Comparison of ENCODE assay signal across 8 cellular contexts in genomic region chr1:235902638-235903542, GRCh38. TPM values are rescaled to one million over a fixed set of nuclear protein-coding genes. Genes with fewer than 3 reads are reported as not detected.
DNase-seq lines count a peak whose midpoint lies in the region; ATAC-seq, FAIRE-seq and TF ChIP-seq lines count a peak whose summit lies in the region.

No MANE protein-coding gene starts in this region.

- CTCF ChIA-PET in AG04449 (lab: Yijun Ruan, JAX) = interaction anchor here (0.6 to 1.3 kb wide), 4 partner anchors 9 to 389 kb away, joined by 3 to 5 read pairs (median 3); no protein-coding TSS in a partner anchor

- ATAC-seq in GM19395 (IDR thresholded peaks at IDR 0.05; ENCODE audit: unreplicated experiment) (no peak), GM19023 (IDR thresholded peaks at IDR 0.05; ENCODE audit: unreplicated experiment) (no peak)

- POLR2A ChIA-PET in AG04449 (lab: Yijun Ruan, JAX) = interaction anchor here (0.9 to 1.0 kb wide), 2 partner anchors 14 to 20 kb away, joined by 4 to 5 read pairs; no protein-coding TSS in a partner anchor

- no peaks in the 10 kb centered on the region for H3K36me3 ChIP-seq in kidney epithelial cell (ENCODE audit: control insufficient read depth, insufficient read depth, low read length)

- no peak for TF ChIP-seq CTCF in AG04449 (IDR thresholded peaks at IDR 0.05; ENCODE audit: insufficient read depth, low read length, missing control alignments)
- TF ChIP-seq CTCF in kidney epithelial cell (IDR thresholded peaks at IDR 0.05; ENCODE audit: insufficient read depth, low read length, poor library complexity, severe bottlenecking) = no peak

- peak overlapping the region; percentile 18; the same call in 1 of the 2 replicates for H3K4me3 ChIP-seq in AG04449 (ENCODE audit: low read depth, low read length)
- H3K4me3 ChIP-seq in kidney epithelial cell (ENCODE audit: low read depth, low read length) = no peak overlapping the region

- H3K27me3 ChIP-seq in kidney epithelial cell (ENCODE audit: control insufficient read depth, insufficient read depth, low read length) = no peaks in the 10 kb centered on the region

- peak; percentile 9 for FAIRE-seq in TTC549 (lab: Jason Lieb, UNC)

- DNase-seq in AG04449 (ENCODE audit: low read depth, low spot score) (no peak), HK-2 (ENCODE audit: unreplicated experiment) (peak; percentile 73), kidney epithelial cell (ENCODE audit: low read depth) (peak; percentile 83), OCI-M2 (lab: John Stamatoyannopoulos, UW; ENCODE audit: unreplicated experiment) (no peak)
- no peak for DNase-seq in activated T-cell treated with anti-CD3 and anti-CD28 coated beads, Interleukin-2, amount 50 U/mL, for 1 hour

RNA-seq across cellular contexts. Expression of gene LYST, which starts 36.2 kb away (rescaled TPM):
- total RNA-seq in kidney epithelial cell = 10.9 and 12.7 TPM in 2 replicates

Comparison
In these comparisons a context has a peak if more than half of its experiments do, and no peak if none do; other contexts are left out.
1. DNase-seq: peak in HK-2 (single experiment) and kidney epithelial cell (single experiment); none in AG04449 (single experiment), OCI-M2 (single experiment) and activated T-cell treated with anti-CD3 and anti-CD28 coated beads, Interleukin-2, amount 50 U/mL, for 1 hour (single experiment).